ENCODE assay signal across 1 cellular context in the genomic region with DNA sequence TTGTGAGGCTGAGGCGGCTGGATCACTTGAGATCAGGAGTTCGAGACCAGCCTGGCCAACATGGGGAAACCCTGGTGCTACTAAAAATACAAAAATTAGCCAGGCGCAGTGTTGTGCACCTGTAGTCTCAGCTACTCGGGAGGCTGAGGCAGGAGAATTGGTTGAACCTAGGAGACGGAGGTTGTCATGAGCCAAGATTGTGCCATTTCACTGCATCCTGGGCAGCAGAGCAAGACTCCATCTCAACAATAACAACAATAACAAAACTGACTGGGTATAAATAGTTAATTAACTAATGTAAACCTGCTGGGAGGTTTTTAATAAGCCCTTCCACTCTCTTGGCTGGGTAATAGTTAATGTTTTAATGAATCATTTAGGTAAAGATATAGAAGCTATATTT.
TF ChIP-seq lines count a peak whose summit lies in the region.

No MANE protein-coding gene starts in this region.

TF ChIP-seq in GM23338, 12 proteins besides CTCF, POLR2A, EP300 and RAD21:
- no peak for TF ChIP-seq POLR2AphosphoS5 (IDR thresholded peaks at IDR 0.05; ENCODE audit: low read depth)
- TF ChIP-seq, protein P1, sequence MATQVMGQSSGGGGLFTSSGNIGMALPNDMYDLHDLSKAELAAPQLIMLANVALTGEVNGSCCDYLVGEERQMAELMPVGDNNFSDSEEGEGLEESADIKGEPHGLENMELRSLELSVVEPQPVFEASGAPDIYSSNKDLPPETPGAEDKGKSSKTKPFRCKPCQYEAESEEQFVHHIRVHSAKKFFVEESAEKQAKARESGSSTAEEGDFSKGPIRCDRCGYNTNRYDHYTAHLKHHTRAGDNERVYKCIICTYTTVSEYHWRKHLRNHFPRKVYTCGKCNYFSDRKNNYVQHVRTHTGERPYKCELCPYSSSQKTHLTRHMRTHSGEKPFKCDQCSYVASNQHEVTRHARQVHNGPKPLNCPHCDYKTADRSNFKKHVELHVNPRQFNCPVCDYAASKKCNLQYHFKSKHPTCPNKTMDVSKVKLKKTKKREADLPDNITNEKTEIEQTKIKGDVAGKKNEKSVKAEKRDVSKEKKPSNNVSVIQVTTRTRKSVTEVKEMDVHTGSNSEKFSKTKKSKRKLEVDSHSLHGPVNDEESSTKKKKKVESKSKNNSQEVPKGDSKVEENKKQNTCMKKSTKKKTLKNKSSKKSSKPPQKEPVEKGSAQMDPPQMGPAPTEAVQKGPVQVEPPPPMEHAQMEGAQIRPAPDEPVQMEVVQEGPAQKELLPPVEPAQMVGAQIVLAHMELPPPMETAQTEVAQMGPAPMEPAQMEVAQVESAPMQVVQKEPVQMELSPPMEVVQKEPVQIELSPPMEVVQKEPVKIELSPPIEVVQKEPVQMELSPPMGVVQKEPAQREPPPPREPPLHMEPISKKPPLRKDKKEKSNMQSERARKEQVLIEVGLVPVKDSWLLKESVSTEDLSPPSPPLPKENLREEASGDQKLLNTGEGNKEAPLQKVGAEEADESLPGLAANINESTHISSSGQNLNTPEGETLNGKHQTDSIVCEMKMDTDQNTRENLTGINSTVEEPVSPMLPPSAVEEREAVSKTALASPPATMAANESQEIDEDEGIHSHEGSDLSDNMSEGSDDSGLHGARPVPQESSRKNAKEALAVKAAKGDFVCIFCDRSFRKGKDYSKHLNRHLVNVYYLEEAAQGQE (IDR thresholded peaks at IDR 0.05; ENCODE audit: unreplicated experiment) = no peak
- TF ChIP-seq EZH2 (IDR thresholded peaks at IDR 0.05; ENCODE audit: low read depth, unreplicated experiment) = no peak
TF ChIP-seq in GM23338: peak in this region for 0.
